ENCODE assay signal across 31 cellular contexts in genomic region chr4:36065274-36065871, GRCh38.
"Had no signal": no experiment of that assay in that cellular context is flagged by ENCODE, and none has a peak within 500 bp of the region (broad histone marks: within the 10 kb centered on the region; RNA-seq: fewer than 3 reads in every experiment).

No MANE protein-coding gene starts in this region.

- H3K4me1 ChIP-seq: body of pancreas, breast epithelium, Peyer's patch, SJSA1 had no signal

- DNase-seq: activated CD4-positive, alpha-beta T cell treated with anti-CD3 and anti-CD28 coated beads, Interleukin-2, amount 10 ng/mL, durations not matched to agents 24 days and 14 days; activated CD4-positive, alpha-beta T cell treated with anti-CD3 and anti-CD28 coated beads, Interleukin-2, amount 50 U/mL, for 4 hours; activated CD8-positive, alpha-beta memory T cell treated with anti-CD3 and anti-CD28 coated beads for 24 hours; activated CD8-positive, alpha-beta memory T cell treated with anti-CD3 and anti-CD28 coated beads, Interleukin-2, amount 10 ng/mL, durations not matched to agents 7 days and 5 days; activated CD8-positive, alpha-beta memory T cell treated with anti-CD3 and anti-CD28 coated beads, Interleukin-2, amount 50 U/mL, for 48 hours; activated effector memory CD4-positive, alpha-beta T cell treated with anti-CD3 and anti-CD28 coated beads, Interleukin-2, amount 50 U/mL, for 16 hours; activated naive CD4-positive, alpha-beta T cell; activated naive CD8-positive, alpha-beta T cell treated with anti-CD3 and anti-CD28 coated beads, Interleukin-2, amount 10 ng/mL, durations not matched to agents 7 days and 5 days; activated T-cell treated with anti-CD3 and anti-CD28 coated beads, Interleukin-2, amount 50 U/mL, for 48 hours; body of pancreas; MM.1S; MV-4-11; NCI-H1092; NCI-H1436 treated with DMSO at 0.1 percent for 48 hours; NCI-H1694 treated with DMSO at 0.1 percent for 48 hours; NCI-H2029; NCI-H345; NCI-H526; NCI-H748 treated with DMSO at 0.1 percent for 48 hours; NK-92 treated with Interleukin-12 subunit alpha and Interleukin-12 subunit beta, amount 100 ng/mL, for 24 hours; PC-3; Peyer's patch; RPMI8226; SHP77 treated with DMSO at 0.1 percent for 48 hours; SK-N-SH had no signal

- H3K4me3 ChIP-seq: body of pancreas, breast epithelium, Peyer's patch, SJSA1 had no signal

- H3K9me3 ChIP-seq: body of pancreas, breast epithelium, Peyer's patch, SJSA1, SK-N-SH had no signal

- H3K9ac ChIP-seq: KMS-11, SK-N-SH had no signal

- H3K27me3 Mint-ChIP-seq: activated CD4-positive, alpha-beta T cell treated with anti-CD3 and anti-CD28 coated beads, Interleukin-2, amount 10 ng/mL, durations not matched to agents 24 days and 14 days; activated CD8-positive, alpha-beta memory T cell treated with anti-CD3 and anti-CD28 coated beads, Interleukin-2, amount 10 ng/mL, durations not matched to agents 7 days and 5 days; activated naive CD4-positive, alpha-beta T cell treated with anti-CD3 and anti-CD28 coated beads, Interleukin-2, amount 50 U/mL, for 24 hours; activated naive CD8-positive, alpha-beta T cell treated with anti-CD3 and anti-CD28 coated beads, Interleukin-2, amount 10 ng/mL, durations not matched to agents 7 days and 5 days had no signal

- ATAC-seq: activated CD8-positive, alpha-beta memory T cell treated with anti-CD3 and anti-CD28 coated beads, Interleukin-2, amount 10 ng/mL, durations not matched to agents 7 days and 5 days; body of pancreas; PC-3 had no signal

- H3K4me3 Mint-ChIP-seq: activated CD4-positive, alpha-beta T cell treated with anti-CD3 and anti-CD28 coated beads, Interleukin-2, amount 10 ng/mL, durations not matched to agents 24 days and 14 days; activated CD8-positive, alpha-beta memory T cell treated with anti-CD3 and anti-CD28 coated beads, Interleukin-2, amount 10 ng/mL, durations not matched to agents 7 days and 5 days; activated naive CD4-positive, alpha-beta T cell treated with anti-CD3 and anti-CD28 coated beads, Interleukin-2, amount 50 U/mL, for 24 hours; activated naive CD8-positive, alpha-beta T cell treated with anti-CD3 and anti-CD28 coated beads, Interleukin-2, amount 10 ng/mL, durations not matched to agents 7 days and 5 days; T-helper 1 cell treated with Interleukin-12 subunit alpha and Interleukin-12 subunit beta and Interleukin-4 antibody, amounts not matched to agents 30 μg/mL and 1 μg/mL, for 36 hours; T-helper 2 cell treated with Interferon-gamma antibody and Interleukin-4, amounts not matched to agents 5 μg/mL and 100 μg/mL, for 36 hours had no signal

- H3K36me3 ChIP-seq: breast epithelium, SJSA1 had no signal

- H3K27me3 ChIP-seq: body of pancreas, breast epithelium, Peyer's patch, SJSA1 had no signal

- H3K27ac ChIP-seq: body of pancreas, breast epithelium, KMS-11, Peyer's patch, SJSA1 had no signal

- H3K27ac Mint-ChIP-seq: activated CD4-positive, alpha-beta T cell treated with anti-CD3 and anti-CD28 coated beads, Interleukin-2, amount 10 ng/mL, durations not matched to agents 24 days and 14 days; activated CD8-positive, alpha-beta memory T cell treated with anti-CD3 and anti-CD28 coated beads, Interleukin-2, amount 10 ng/mL, durations not matched to agents 7 days and 5 days; activated naive CD8-positive, alpha-beta T cell treated with anti-CD3 and anti-CD28 coated beads, Interleukin-2, amount 10 ng/mL, durations not matched to agents 7 days and 5 days; T-helper 1 cell treated with Interleukin-12 subunit alpha and Interleukin-12 subunit beta and Interleukin-4 antibody, amounts not matched to agents 30 μg/mL and 1 μg/mL, for 36 hours; T-helper 2 cell treated with Interferon-gamma antibody and Interleukin-4, amounts not matched to agents 5 μg/mL and 100 μg/mL, for 36 hours had no signal

- H3K4me1 Mint-ChIP-seq: activated CD4-positive, alpha-beta T cell treated with anti-CD3 and anti-CD28 coated beads, Interleukin-2, amount 10 ng/mL, durations not matched to agents 24 days and 14 days; activated CD8-positive, alpha-beta memory T cell treated with anti-CD3 and anti-CD28 coated beads, Interleukin-2, amount 10 ng/mL, durations not matched to agents 7 days and 5 days; activated naive CD4-positive, alpha-beta T cell treated with anti-CD3 and anti-CD28 coated beads, Interleukin-2, amount 50 U/mL, for 24 hours; activated naive CD8-positive, alpha-beta T cell treated with anti-CD3 and anti-CD28 coated beads, Interleukin-2, amount 10 ng/mL, durations not matched to agents 7 days and 5 days had no signal

- H3K9me3 Mint-ChIP-seq: activated naive CD8-positive, alpha-beta T cell treated with anti-CD3 and anti-CD28 coated beads, Interleukin-2, amount 10 ng/mL, durations not matched to agents 7 days and 5 days; T-helper 1 cell treated with Interleukin-12 subunit alpha and Interleukin-12 subunit beta and Interleukin-4 antibody, amounts not matched to agents 30 μg/mL and 1 μg/mL, for 36 hours; T-helper 2 cell treated with Interferon-gamma antibody and Interleukin-4, amounts not matched to agents 5 μg/mL and 100 μg/mL, for 36 hours had no signal
